ENCODE assay signal across 25 cellular contexts in the genomic region with DNA sequence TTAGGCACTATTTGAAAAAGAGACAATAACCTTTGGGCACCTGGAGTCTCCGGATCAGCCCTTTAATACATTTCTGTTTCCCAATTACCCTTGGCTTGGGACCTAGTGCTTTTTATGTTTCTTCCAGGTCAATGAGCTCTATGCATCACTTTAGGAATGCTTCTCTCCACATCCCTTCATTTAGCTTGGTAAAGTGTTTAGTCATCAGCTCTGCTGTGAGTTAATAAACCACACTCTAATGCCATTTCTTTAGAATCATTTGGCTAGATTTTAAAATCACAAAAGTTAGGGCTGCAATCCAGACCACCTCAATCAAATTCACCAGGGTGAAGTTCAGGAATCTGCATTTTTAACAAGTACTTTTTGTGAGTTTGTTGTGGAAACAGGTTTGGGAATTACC. TPM values are rescaled to one million over a fixed set of nuclear protein-coding genes. Genes with fewer than 3 reads are reported as not detected.
DNase-seq lines count a peak whose midpoint lies in the region; TF ChIP-seq lines count a peak whose summit lies in the region.
"Had no signal": no experiment of that assay in that cellular context is flagged by ENCODE, and none has a peak within 500 bp of the region (broad histone marks: within the 10 kb centered on the region; RNA-seq: fewer than 3 reads in every experiment).

No MANE protein-coding gene starts in this region.

- H3K4me1 Mint-ChIP-seq in neural progenitor cell = peaks cover 8% of the 10 kb centered on the region
- no peaks in the 10 kb centered on the region for H3K4me1 Mint-ChIP-seq in activated naive CD4-positive, alpha-beta T cell treated with anti-CD3 and anti-CD28 coated beads, Interleukin-2, amount 10 ng/mL, durations not matched to agents 7 days and 5 days
- H3K4me1 Mint-ChIP-seq: activated naive CD8-positive, alpha-beta T cell treated with anti-CD3 and anti-CD28 coated beads, Interleukin-2, amount 10 ng/mL, durations not matched to agents 7 days and 5 days; neural crest cell; T-cell had no signal

- H3K27me3 Mint-ChIP-seq in neural progenitor cell (ENCODE audit: insufficient read depth, low read depth) = no peaks in the 10 kb centered on the region
- H3K27me3 Mint-ChIP-seq in activated naive CD4-positive, alpha-beta T cell treated with anti-CD3 and anti-CD28 coated beads, Interleukin-2, amount 10 ng/mL, durations not matched to agents 7 days and 5 days = no peaks in the 10 kb centered on the region
- H3K27me3 Mint-ChIP-seq: activated CD8-positive, alpha-beta T cell treated with anti-CD3 and anti-CD28 coated beads for 36 hours; activated naive CD8-positive, alpha-beta T cell treated with anti-CD3 and anti-CD28 coated beads, Interleukin-2, amount 10 ng/mL, durations not matched to agents 7 days and 5 days; T-cell had no signal

- H3K4me2 ChIP-seq in neural progenitor cell = no peak overlapping the region

- H3K4me3 Mint-ChIP-seq in neural progenitor cell = no peak overlapping the region
- H3K4me3 Mint-ChIP-seq in activated naive CD4-positive, alpha-beta T cell treated with anti-CD3 and anti-CD28 coated beads, Interleukin-2, amount 10 ng/mL, durations not matched to agents 7 days and 5 days = no peak overlapping the region
- H3K4me3 Mint-ChIP-seq: activated CD8-positive, alpha-beta T cell treated with anti-CD3 and anti-CD28 coated beads for 36 hours; activated naive CD8-positive, alpha-beta T cell treated with anti-CD3 and anti-CD28 coated beads, Interleukin-2, amount 10 ng/mL, durations not matched to agents 7 days and 5 days; neural crest cell; T-cell had no signal

- no peaks in the 10 kb centered on the region for H3K4me1 ChIP-seq in neural progenitor cell
- H3K4me1 ChIP-seq: breast epithelium, colonic mucosa, prostate gland had no signal

- no peak overlapping the region for H3K9ac ChIP-seq in neural progenitor cell

- no peaks in the 10 kb centered on the region for H3K36me3 Mint-ChIP-seq in neural progenitor cell
- H3K36me3 Mint-ChIP-seq in activated naive CD4-positive, alpha-beta T cell treated with anti-CD3 and anti-CD28 coated beads, Interleukin-2, amount 10 ng/mL, durations not matched to agents 7 days and 5 days = no peaks in the 10 kb centered on the region
- H3K36me3 Mint-ChIP-seq: activated naive CD8-positive, alpha-beta T cell treated with anti-CD3 and anti-CD28 coated beads, Interleukin-2, amount 10 ng/mL, durations not matched to agents 7 days and 5 days; T-cell had no signal

- H3K27me3 ChIP-seq in neural progenitor cell = no peaks in the 10 kb centered on the region
- H3K27me3 ChIP-seq: breast epithelium, colonic mucosa had no signal

- peaks cover 2% of the 10 kb centered on the region for H3K9me3 Mint-ChIP-seq in neural progenitor cell
- no peaks in the 10 kb centered on the region for H3K9me3 Mint-ChIP-seq in activated naive CD4-positive, alpha-beta T cell treated with anti-CD3 and anti-CD28 coated beads, Interleukin-2, amount 10 ng/mL, durations not matched to agents 7 days and 5 days
- H3K9me3 Mint-ChIP-seq: activated CD8-positive, alpha-beta T cell treated with anti-CD3 and anti-CD28 coated beads for 36 hours; activated naive CD8-positive, alpha-beta T cell treated with anti-CD3 and anti-CD28 coated beads, Interleukin-2, amount 10 ng/mL, durations not matched to agents 7 days and 5 days; neural crest cell had no signal

- no peaks in the 10 kb centered on the region for H3K79me2 ChIP-seq in neural progenitor cell (ENCODE audit: low read depth)

- CTCF ChIA-PET in activated naive CD4-positive, alpha-beta T cell treated with anti-CD3 and anti-CD28 coated beads, Interleukin-2, amount 10 ng/mL, durations not matched to agents 7 days and 5 days (lab: Charles Lee) = no interaction called here

- TF ChIP-seq CTCF in AG09309 (IDR thresholded peaks at IDR 0.05; ENCODE audit: control insufficient read depth, insufficient read depth, low read depth, low read length, missing control alignments) (no peak), astrocyte of the spinal cord (IDR thresholded peaks at IDR 0.05; ENCODE audit: low read depth, low read length) (no peak), neural progenitor cell (IDR thresholded peaks at IDR 0.05) (no peak)

- no peak overlapping the region for H3K27ac ChIP-seq in neural progenitor cell
- H3K27ac ChIP-seq: breast epithelium, colonic mucosa, prostate gland, skin epidermis had no signal

- no peaks in the 10 kb centered on the region for H3K9me3 ChIP-seq in neural progenitor cell (ENCODE audit: low read depth)
- H3K9me3 ChIP-seq: breast epithelium, colonic mucosa, prostate gland had no signal

- no peaks in the 10 kb centered on the region for H3F3A ChIP-seq in neural progenitor cell (ENCODE audit: low read depth)

- peak; percentile 17 for DNase-seq in AG09309 (ENCODE audit: low read depth)
- DNase-seq in HS-5 (ENCODE audit: low read depth) = peak; percentile 49
- peak; percentile 87 for DNase-seq in astrocyte of the spinal cord (ENCODE audit: low read depth, low spot score)
- DNase-seq in neural progenitor cell (ENCODE audit: low spot score) = peak; percentile 5
- DNase-seq in COR-L47 (lab: John Stamatoyannopoulos, UW) = no peak
- DNase-seq in inferior parietal cortex (ENCODE audit: extremely low spot score) = no peak
- DNase-seq in AML-193 (lab: John Stamatoyannopoulos, UW) = no peak
- no peak for DNase-seq in activated naive CD4-positive, alpha-beta T cell treated with anti-CD3 and anti-CD28 coated beads, Interleukin-2, amount 10 ng/mL, durations not matched to agents 7 days and 5 days
- DNase-seq: activated CD4-positive, CD25-positive, alpha-beta regulatory T cell treated with anti-CD3 and anti-CD28 coated beads, Interleukin-2, amount 50 U/mL, for 72 hours; activated CD8-positive, alpha-beta T cell treated with anti-CD3 and anti-CD28 coated beads for 36 hours; activated naive CD8-positive, alpha-beta T cell treated with anti-CD3 and anti-CD28 coated beads, Interleukin-2, amount 10 ng/mL, durations not matched to agents 7 days and 5 days; C1 segment of cervical spinal cord; colonic mucosa; Karpas-422; NCI-H1694; NCI-H2171 treated with DMSO at 0.1 percent for 48 hours; NCI-H524 treated with DMSO at 0.1 percent for 48 hours; NK-92 treated with Interleukin-12 subunit alpha and Interleukin-12 subunit beta, amount 100 ng/mL, for 24 hours; SIG-M5; stimulated activated CD4-positive, alpha-beta T cell treated with anti-CD3 and anti-CD28 coated beads, Interleukin-2, amount 100 ng/mL, for 24 hours; T-cell had no signal

- in situ Hi-C loops in astrocyte of the spinal cord (cut with HindIII; ENCODE audit: low sequenced_read_pairs) = no loop called here

- H3K4me3 ChIP-seq in AG09309 (ENCODE audit: control insufficient read depth, low read depth, low read length) (no peak overlapping the region), astrocyte of the spinal cord (ENCODE audit: low read depth, low read length) (no peak overlapping the region), neural progenitor cell (no peak overlapping the region)
- H3K4me3 ChIP-seq: breast epithelium, colonic mucosa, prostate gland, skin epidermis had no signal

- H3K27ac Mint-ChIP-seq in neural progenitor cell = no peak overlapping the region
- H3K27ac Mint-ChIP-seq in activated naive CD4-positive, alpha-beta T cell treated with anti-CD3 and anti-CD28 coated beads, Interleukin-2, amount 10 ng/mL, durations not matched to agents 7 days and 5 days = no peak overlapping the region
- H3K27ac Mint-ChIP-seq: activated CD8-positive, alpha-beta T cell treated with anti-CD3 and anti-CD28 coated beads for 36 hours; activated naive CD8-positive, alpha-beta T cell treated with anti-CD3 and anti-CD28 coated beads, Interleukin-2, amount 10 ng/mL, durations not matched to agents 7 days and 5 days; T-cell had no signal

- no peaks in the 10 kb centered on the region for H4K20me1 ChIP-seq in neural progenitor cell (ENCODE audit: low read depth)

- no peak overlapping the region for H2AFZ ChIP-seq in neural progenitor cell (replicated peaks)

- H3K36me3 ChIP-seq in neural progenitor cell = no peaks in the 10 kb centered on the region
- H3K36me3 ChIP-seq: breast epithelium, colonic mucosa, prostate gland had no signal

RNA-seq across cellular contexts. Expression of gene RASSF9, which starts 41.7 kb away (rescaled TPM):
- 0.06 TPM in 1 of 2 replicates, not detected in the other for total RNA-seq in neural progenitor cell (ENCODE audit: low replicate concordance)
- total RNA-seq: activated CD8-positive, alpha-beta T cell treated with anti-CD3 and anti-CD28 coated beads for 36 hours; activated naive CD8-positive, alpha-beta T cell treated with anti-CD3 and anti-CD28 coated beads, Interleukin-2, amount 10 ng/mL, durations not matched to agents 7 days and 5 days; neural crest cell; T-cell had no signal

Comparison
In these comparisons a context has a peak if more than half of its experiments do, and no peak if none do; other contexts are left out.
1. DNase-seq: peak in AG09309 (single experiment), HS-5 (single experiment), astrocyte of the spinal cord (single experiment) and neural progenitor cell (single experiment); none in COR-L47 (single experiment), inferior parietal cortex (single experiment), AML-193 (0 of 2) and activated naive CD4-positive, alpha-beta T cell treated with anti-CD3 and anti-CD28 coated beads, Interleukin-2, amount 10 ng/mL, durations not matched to agents 7 days and 5 days (single experiment).